Comparison of ENCODE assay signal across 21 cellular contexts in genomic region chr22:36285017-36285416, GRCh38. TPM values are rescaled to one million over a fixed set of nuclear protein-coding genes. Genes with fewer than 3 reads are reported as not detected.
DNase-seq lines count a peak whose midpoint lies in the region; TF ChIP-seq lines count a peak whose summit lies in the region.
"Had no signal": no experiment of that assay in that cellular context is flagged by ENCODE, and none has a peak within 500 bp of the region (broad histone marks: within the 10 kb centered on the region; RNA-seq: fewer than 3 reads in every experiment).

No MANE protein-coding gene starts in this region.

- H3K4me3 Mint-ChIP-seq in chondrocyte (ENCODE audit: unreplicated experiment): no peak overlapping the region

- H3K4me1 Mint-ChIP-seq in chondrocyte (ENCODE audit: low read depth): peaks cover 13% of the 10 kb centered on the region

- H3K4me1 ChIP-seq in neutrophil (ENCODE audit: control insufficient read depth in 1 of 2, insufficient read depth in 1 of 2, low read depth in 1 of 2, low read length in 1 of 2): no peaks in the 10 kb centered on the region
- H3K4me1 ChIP-seq in suprapubic skin: peaks cover 23% of the 10 kb centered on the region

- no peak overlapping the region for H3K4me3 ChIP-seq in H7 (ENCODE audit: insufficient read depth, low read depth, low read length)
- no peak overlapping the region for H3K4me3 ChIP-seq in neutrophil (ENCODE audit: low read depth in 1 of 2, low read length in 1 of 2)
- H3K4me3 ChIP-seq in suprapubic skin: no peak overlapping the region
- H3K4me3 ChIP-seq: dorsolateral prefrontal cortex had no signal

- no peak for TF ChIP-seq CTCF in chondrocyte (IDR thresholded peaks at IDR 0.05)
- TF ChIP-seq CTCF in neutrophil (IDR thresholded peaks at IDR 0.05): no peak
- no peak for TF ChIP-seq CTCF in suprapubic skin (IDR thresholded peaks at IDR 0.05)

- no peak for TF ChIP-seq POLR2A in suprapubic skin (IDR thresholded peaks at IDR 0.05)

- TF ChIP-seq EP300 in suprapubic skin (IDR thresholded peaks at IDR 0.05): no peak

- H3K9me3 ChIP-seq in neutrophil (peaks cover 4% of the 10 kb centered on the region), suprapubic skin (no peaks in the 10 kb centered on the region)

- peak overlapping the region; percentile 49 for H3K27ac ChIP-seq in neutrophil
- peak overlapping the region; percentile 39 for H3K27ac ChIP-seq in suprapubic skin
- H3K27ac ChIP-seq: epithelial cell of prostate had no signal

- H3K27me3 ChIP-seq in H7 (ENCODE audit: control insufficient read depth, insufficient read depth, low read length) (no peaks in the 10 kb centered on the region), neutrophil (no peaks in the 10 kb centered on the region), suprapubic skin (no peaks in the 10 kb centered on the region)
- H3K27me3 ChIP-seq: dorsolateral prefrontal cortex had no signal

- H3K9me3 Mint-ChIP-seq in chondrocyte (ENCODE audit: low read depth): no peaks in the 10 kb centered on the region

- 84% methylated on average over 10 of the region's 12 CpGs for WGBS in suprapubic skin

- peak; percentile 23 for DNase-seq in H7
- DNase-seq in chondrocyte (ENCODE audit: low spot score): peak; percentile 70
- no peak for DNase-seq in suprapubic skin (ENCODE audit: low spot score in 2 of 2)
- DNase-seq in NCI-H1092 (lab: John Stamatoyannopoulos, UW): no peak
- no peak for DNase-seq in stimulated activated CD4-positive, alpha-beta T cell treated with anti-CD3 and anti-CD28 coated beads, Interleukin-4, amount 100 ng/mL, for 1 hour
- no peak for DNase-seq in activated naive CD4-positive, alpha-beta T cell treated with anti-CD3 and anti-CD28 coated beads, Interleukin-2, amount 50 U/mL, for 16 hours
- DNase-seq: activated CD4-positive, alpha-beta T cell treated with anti-CD3 and anti-CD28 coated beads, Interleukin-2, amount 50 U/mL, for 1 hour; activated CD8-positive, alpha-beta memory T cell treated with anti-CD3 and anti-CD28 coated beads, Interleukin-2, amount 50 U/mL, for 4 hours; activated gamma-delta T cell; amygdala; central memory CD4-positive, alpha-beta T cell; DMS79 treated with DMSO at 0.1 percent for 48 hours; foreskin melanocyte; KG1; NCI-H1694 treated with DMSO at 0.1 percent for 48 hours; NCI-H82; PC-3; stimulated activated CD4-positive, alpha-beta T cell treated with anti-CD3 and anti-CD28 coated beads, Interleukin-15, amount 100 ng/mL, for 24 hours had no signal

- no peaks in the 10 kb centered on the region for H3K27me3 Mint-ChIP-seq in chondrocyte (ENCODE audit: low read depth)

- H3K36me3 ChIP-seq in H7 (replicated peaks; ENCODE audit: control insufficient read depth, insufficient read depth, low read length) (peaks cover 50% of the 10 kb centered on the region), neutrophil (peaks cover 100% of the 10 kb centered on the region), suprapubic skin (peaks cover 94% of the 10 kb centered on the region)

- H3K36me3 Mint-ChIP-seq in chondrocyte (ENCODE audit: low read depth): peaks cover 63% of the 10 kb centered on the region

- peak overlapping the region; percentile 68 for H3K27ac Mint-ChIP-seq in chondrocyte (ENCODE audit: unreplicated experiment)

RNA-seq across cellular contexts. Expression of gene APOL1, which starts 32.1 kb away (rescaled TPM):
- not detected in 2 replicates for total RNA-seq in H7 (2014; rRNA removed; shearing (Covaris generic))
- total RNA-seq in chondrocyte (16.7 to 38.4 TPM (median 16.9 TPM) in 3 replicates), suprapubic skin (1 to 10 TPM; 1.2 to 7.3 (median 3.0) TPM)
- total RNA-seq: PC-3 had no signal

RNA-seq across cellular contexts. Expression of gene APOL2, which starts 45.7 kb away (rescaled TPM):
- total RNA-seq in H7 (2014; rRNA removed; shearing (Covaris generic)): 14.9 and 18.0 TPM in 2 replicates
- 58.7 to 84.1 TPM (median 83.8 TPM) in 3 replicates for total RNA-seq in chondrocyte
- total RNA-seq in suprapubic skin: 10 to 100 TPM; 15.3 to 21.8 (median 17.1) TPM

Comparison
In these comparisons a context has a peak if more than half of its experiments do, and no peak if none do; other contexts are left out.
1. DNase-seq: peak in H7 (single experiment) and chondrocyte (single experiment); none in suprapubic skin (0 of 2), NCI-H1092 (single experiment), stimulated activated CD4-positive, alpha-beta T cell treated with anti-CD3 and anti-CD28 coated beads, Interleukin-4, amount 100 ng/mL, for 1 hour (single experiment) and activated naive CD4-positive, alpha-beta T cell treated with anti-CD3 and anti-CD28 coated beads, Interleukin-2, amount 50 U/mL, for 16 hours (single experiment).